8 cellular contexts compared by ENCODE assay signal in the genomic region with DNA sequence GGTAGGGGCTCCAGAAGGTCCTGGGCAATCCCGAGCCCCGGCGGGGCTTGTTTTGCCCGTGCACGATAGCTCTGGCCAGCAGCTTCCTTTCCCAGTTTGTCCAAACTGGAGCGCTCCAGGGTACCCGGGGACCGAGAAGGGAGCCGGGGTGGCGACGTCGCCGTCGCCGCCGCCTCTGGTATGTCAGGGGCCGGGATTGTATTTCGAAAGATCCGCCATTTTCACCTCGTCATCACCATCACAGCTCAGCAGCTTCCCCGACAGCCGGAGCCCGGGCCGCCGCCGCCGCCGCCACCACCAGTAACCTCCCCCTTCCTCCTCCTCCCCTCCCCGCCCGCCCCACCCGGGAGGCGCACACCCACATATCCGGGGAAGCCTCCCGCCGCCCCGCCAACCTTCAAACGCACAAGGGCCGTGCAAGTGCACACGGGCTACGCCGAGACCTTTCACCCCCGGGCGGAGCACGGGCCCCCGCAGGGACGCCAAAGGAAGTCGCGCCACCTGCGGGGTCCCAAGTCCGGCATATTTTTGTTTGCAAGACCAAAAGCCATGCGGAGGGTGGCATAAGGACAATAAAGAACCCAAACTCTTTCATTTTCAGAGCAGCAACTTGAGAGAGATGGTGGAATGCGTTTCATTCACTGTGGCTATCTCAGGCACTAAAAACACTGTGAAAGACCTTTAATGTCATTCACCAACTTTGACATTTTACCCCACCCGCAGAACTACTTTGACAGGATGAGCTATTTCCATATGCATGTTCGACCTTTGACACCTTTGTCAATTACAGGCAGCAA. TPM values are rescaled to one million over a fixed set of nuclear protein-coding genes. Genes with fewer than 3 reads are reported as not detected.
DNase-seq lines count a peak whose midpoint lies in the region; ATAC-seq and TF ChIP-seq lines count a peak whose summit lies in the region.

A gene (minus strand): TSS at position 302 of the 797 bp plus-strand sequence. CDS start 25,979 bp downstream, outside the sequence.

- H3K27ac ChIP-seq in suprapubic skin: peak within 1 kb of the TSS; percentile 94

- TF ChIP-seq POLR2A in suprapubic skin (IDR thresholded peaks at IDR 0.05): no peak

- peak; percentile 56 for DNase-seq in DMS153 treated with DMSO at 0.1 percent for 48 hours (lab: John Stamatoyannopoulos, UW; ENCODE audit: unreplicated experiment)
- peak; percentile 78 for DNase-seq in Jurkat, Clone E6-1 (ENCODE audit: low read depth, low spot score)
- DNase-seq in activated naive CD4-positive, alpha-beta T cell treated with anti-CD3 and anti-CD28 coated beads, Interleukin-2, amount 10 ng/mL, durations not matched to agents 7 days and 5 days: peak; percentile 94
- DNase-seq in germinal center (ENCODE audit: low spot score): peak; percentile 86
- DNase-seq in occipital lobe (lab: John Stamatoyannopoulos, UW): peak; percentile 68
- DNase-seq in suprapubic skin (ENCODE audit: low spot score in 2 of 2): peak; percentile 92 to 94

- H3K9me3 Mint-ChIP-seq in activated naive CD4-positive, alpha-beta T cell treated with anti-CD3 and anti-CD28 coated beads, Interleukin-2, amount 10 ng/mL, durations not matched to agents 7 days and 5 days: no peaks in the 10 kb centered on the region

- no peaks in the 10 kb centered on the region for H3K36me3 ChIP-seq in suprapubic skin

- no peaks in the 10 kb centered on the region for H3K27me3 Mint-ChIP-seq in activated naive CD4-positive, alpha-beta T cell treated with anti-CD3 and anti-CD28 coated beads, Interleukin-2, amount 10 ng/mL, durations not matched to agents 7 days and 5 days

- H3K4me3 Mint-ChIP-seq in activated naive CD4-positive, alpha-beta T cell treated with anti-CD3 and anti-CD28 coated beads, Interleukin-2, amount 10 ng/mL, durations not matched to agents 7 days and 5 days: peak within 1 kb of the TSS; percentile 90

- no peaks in the 10 kb centered on the region for H3K9me3 ChIP-seq in suprapubic skin

- under 1% methylated on average over 34 of the region's 54 CpGs for WGBS in suprapubic skin

- H3K36me3 Mint-ChIP-seq in activated naive CD4-positive, alpha-beta T cell treated with anti-CD3 and anti-CD28 coated beads, Interleukin-2, amount 10 ng/mL, durations not matched to agents 7 days and 5 days: peaks cover 13% of the 10 kb centered on the region

- no peak for TF ChIP-seq CTCF in suprapubic skin (IDR thresholded peaks at IDR 0.05)

- peak; percentile 42 for ATAC-seq in GM21526 (IDR thresholded peaks at IDR 0.05; ENCODE audit: low FRiP score, unreplicated experiment)
- peak; percentile 53 for ATAC-seq in SK-N-SH treated with all-trans-retinoic acid at 6 μM for 48 hours

- TF ChIP-seq EP300 in suprapubic skin (IDR thresholded peaks at IDR 0.05): no peak

- peaks cover 39% of the 10 kb centered on the region for H3K4me1 ChIP-seq in suprapubic skin

- CTCF ChIA-PET in activated naive CD4-positive, alpha-beta T cell treated with anti-CD3 and anti-CD28 coated beads, Interleukin-2, amount 10 ng/mL, durations not matched to agents 7 days and 5 days (lab: Charles Lee): interaction anchor here (0.6 to 2.1 kb wide), 5 partner anchors 24 to 866 kb away, joined by 3 to 4 read pairs (median 4); a partner anchor contains a TSS

- H3K27ac Mint-ChIP-seq in activated naive CD4-positive, alpha-beta T cell treated with anti-CD3 and anti-CD28 coated beads, Interleukin-2, amount 10 ng/mL, durations not matched to agents 7 days and 5 days: peak within 1 kb of the TSS; percentile 93

- peaks cover 56% of the 10 kb centered on the region for H3K4me1 Mint-ChIP-seq in activated naive CD4-positive, alpha-beta T cell treated with anti-CD3 and anti-CD28 coated beads, Interleukin-2, amount 10 ng/mL, durations not matched to agents 7 days and 5 days

- peak within 1 kb of the TSS; percentile 88 for H3K4me3 ChIP-seq in Jurkat, Clone E6-1 (ENCODE audit: low read length)
- peak within 1 kb of the TSS; percentile 90 for H3K4me3 ChIP-seq in suprapubic skin

- no peaks in the 10 kb centered on the region for H3K27me3 ChIP-seq in suprapubic skin

TF ChIP-seq in SK-N-SH treated with all-trans-retinoic acid at 6 μM for 48 hours, 23 proteins besides CTCF, POLR2A, EP300 and RAD21 (continues in another document):
- TF ChIP-seq, protein P1, sequence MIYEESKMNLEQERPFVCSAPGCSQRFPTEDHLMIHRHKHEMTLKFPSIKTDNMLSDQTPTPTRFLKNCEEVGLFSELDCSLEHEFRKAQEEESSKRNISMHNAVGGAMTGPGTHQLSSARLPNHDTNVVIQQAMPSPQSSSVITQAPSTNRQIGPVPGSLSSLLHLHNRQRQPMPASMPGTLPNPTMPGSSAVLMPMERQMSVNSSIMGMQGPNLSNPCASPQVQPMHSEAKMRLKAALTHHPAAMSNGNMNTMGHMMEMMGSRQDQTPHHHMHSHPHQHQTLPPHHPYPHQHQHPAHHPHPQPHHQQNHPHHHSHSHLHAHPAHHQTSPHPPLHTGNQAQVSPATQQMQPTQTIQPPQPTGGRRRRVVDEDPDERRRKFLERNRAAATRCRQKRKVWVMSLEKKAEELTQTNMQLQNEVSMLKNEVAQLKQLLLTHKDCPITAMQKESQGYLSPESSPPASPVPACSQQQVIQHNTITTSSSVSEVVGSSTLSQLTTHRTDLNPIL (CRISPR knock-in tag; IDR thresholded peaks at IDR 0.05; ENCODE audit: low read depth): no peak
- TF ChIP-seq, protein P2, sequence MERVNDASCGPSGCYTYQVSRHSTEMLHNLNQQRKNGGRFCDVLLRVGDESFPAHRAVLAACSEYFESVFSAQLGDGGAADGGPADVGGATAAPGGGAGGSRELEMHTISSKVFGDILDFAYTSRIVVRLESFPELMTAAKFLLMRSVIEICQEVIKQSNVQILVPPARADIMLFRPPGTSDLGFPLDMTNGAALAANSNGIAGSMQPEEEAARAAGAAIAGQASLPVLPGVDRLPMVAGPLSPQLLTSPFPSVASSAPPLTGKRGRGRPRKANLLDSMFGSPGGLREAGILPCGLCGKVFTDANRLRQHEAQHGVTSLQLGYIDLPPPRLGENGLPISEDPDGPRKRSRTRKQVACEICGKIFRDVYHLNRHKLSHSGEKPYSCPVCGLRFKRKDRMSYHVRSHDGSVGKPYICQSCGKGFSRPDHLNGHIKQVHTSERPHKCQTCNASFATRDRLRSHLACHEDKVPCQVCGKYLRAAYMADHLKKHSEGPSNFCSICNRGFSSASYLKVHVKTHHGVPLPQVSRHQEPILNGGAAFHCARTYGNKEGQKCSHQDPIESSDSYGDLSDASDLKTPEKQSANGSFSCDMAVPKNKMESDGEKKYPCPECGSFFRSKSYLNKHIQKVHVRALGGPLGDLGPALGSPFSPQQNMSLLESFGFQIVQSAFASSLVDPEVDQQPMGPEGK (CRISPR knock-in tag; IDR thresholded peaks at IDR 0.05; ENCODE audit: borderline replicate concordance): no peak
- TF ChIP-seq ARNTL (CRISPR knock-in tag; IDR thresholded peaks at IDR 0.05; ENCODE audit: borderline replicate concordance, low read depth): no peak
- no peak for TF ChIP-seq ZC3H10 (CRISPR knock-in tag; IDR thresholded peaks at IDR 0.05)
- TF ChIP-seq ZNF70 (CRISPR knock-in tag; IDR thresholded peaks at IDR 0.05): no peak
- TF ChIP-seq ZNF8 (CRISPR knock-in tag; IDR thresholded peaks at IDR 0.05): no peak
- TF ChIP-seq RARB (CRISPR knock-in tag; IDR thresholded peaks at IDR 0.05): no peak
- no peak for TF ChIP-seq ESRRG (CRISPR knock-in tag; IDR thresholded peaks at IDR 0.05)
- TF ChIP-seq, protein P3, sequence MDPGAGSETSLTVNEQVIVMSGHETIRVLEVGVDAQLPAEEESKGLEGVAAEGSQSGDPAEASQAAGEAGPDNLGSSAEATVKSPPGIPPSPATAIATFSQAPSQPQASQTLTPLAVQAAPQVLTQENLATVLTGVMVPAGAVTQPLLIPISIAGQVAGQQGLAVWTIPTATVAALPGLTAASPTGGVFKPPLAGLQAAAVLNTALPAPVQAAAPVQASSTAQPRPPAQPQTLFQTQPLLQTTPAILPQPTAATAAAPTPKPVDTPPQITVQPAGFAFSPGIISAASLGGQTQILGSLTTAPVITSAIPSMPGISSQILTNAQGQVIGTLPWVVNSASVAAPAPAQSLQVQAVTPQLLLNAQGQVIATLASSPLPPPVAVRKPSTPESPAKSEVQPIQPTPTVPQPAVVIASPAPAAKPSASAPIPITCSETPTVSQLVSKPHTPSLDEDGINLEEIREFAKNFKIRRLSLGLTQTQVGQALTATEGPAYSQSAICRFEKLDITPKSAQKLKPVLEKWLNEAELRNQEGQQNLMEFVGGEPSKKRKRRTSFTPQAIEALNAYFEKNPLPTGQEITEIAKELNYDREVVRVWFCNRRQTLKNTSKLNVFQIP (CRISPR knock-in tag; IDR thresholded peaks at IDR 0.05; ENCODE audit: borderline replicate concordance, low read depth): no peak
- TF ChIP-seq, protein P4, sequence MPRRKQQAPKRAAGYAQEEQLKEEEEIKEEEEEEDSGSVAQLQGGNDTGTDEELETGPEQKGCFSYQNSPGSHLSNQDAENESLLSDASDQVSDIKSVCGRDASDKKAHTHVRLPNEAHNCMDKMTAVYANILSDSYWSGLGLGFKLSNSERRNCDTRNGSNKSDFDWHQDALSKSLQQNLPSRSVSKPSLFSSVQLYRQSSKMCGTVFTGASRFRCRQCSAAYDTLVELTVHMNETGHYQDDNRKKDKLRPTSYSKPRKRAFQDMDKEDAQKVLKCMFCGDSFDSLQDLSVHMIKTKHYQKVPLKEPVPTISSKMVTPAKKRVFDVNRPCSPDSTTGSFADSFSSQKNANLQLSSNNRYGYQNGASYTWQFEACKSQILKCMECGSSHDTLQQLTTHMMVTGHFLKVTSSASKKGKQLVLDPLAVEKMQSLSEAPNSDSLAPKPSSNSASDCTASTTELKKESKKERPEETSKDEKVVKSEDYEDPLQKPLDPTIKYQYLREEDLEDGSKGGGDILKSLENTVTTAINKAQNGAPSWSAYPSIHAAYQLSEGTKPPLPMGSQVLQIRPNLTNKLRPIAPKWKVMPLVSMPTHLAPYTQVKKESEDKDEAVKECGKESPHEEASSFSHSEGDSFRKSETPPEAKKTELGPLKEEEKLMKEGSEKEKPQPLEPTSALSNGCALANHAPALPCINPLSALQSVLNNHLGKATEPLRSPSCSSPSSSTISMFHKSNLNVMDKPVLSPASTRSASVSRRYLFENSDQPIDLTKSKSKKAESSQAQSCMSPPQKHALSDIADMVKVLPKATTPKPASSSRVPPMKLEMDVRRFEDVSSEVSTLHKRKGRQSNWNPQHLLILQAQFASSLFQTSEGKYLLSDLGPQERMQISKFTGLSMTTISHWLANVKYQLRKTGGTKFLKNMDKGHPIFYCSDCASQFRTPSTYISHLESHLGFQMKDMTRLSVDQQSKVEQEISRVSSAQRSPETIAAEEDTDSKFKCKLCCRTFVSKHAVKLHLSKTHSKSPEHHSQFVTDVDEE (CRISPR knock-in tag; IDR thresholded peaks at IDR 0.05): no peak
- no peak for TF ChIP-seq ISL1 (CRISPR knock-in tag; IDR thresholded peaks at IDR 0.05)
- TF ChIP-seq SNAI2 (CRISPR knock-in tag; IDR thresholded peaks at IDR 0.05): no peak
- no peak for TF ChIP-seq OSR1 (CRISPR knock-in tag; IDR thresholded peaks at IDR 0.05)
- no peak for TF ChIP-seq ZFP3 (CRISPR knock-in tag; IDR thresholded peaks at IDR 0.05)
- TF ChIP-seq PPARA (CRISPR knock-in tag; IDR thresholded peaks at IDR 0.05; ENCODE audit: borderline replicate concordance): no peak

RNA-seq across cellular contexts. Expression of the gene that starts here (rescaled TPM):
- polyA plus RNA-seq in Jurkat, Clone E6-1 (2012; ENCODE audit: insufficient read depth, insufficient read length): 16.3 TPM
- total RNA-seq in occipital lobe (29.2 TPM), suprapubic skin (10 to 100 TPM in 3 of 4 donors, 1 to 10 TPM in 1; 8.6 to 17.4 (median 15.3) TPM)

Comparison
In these comparisons a context has a peak if more than half of its experiments do, and no peak if none do; other contexts are left out.
1. Peak in every context shown above with its lines: DNase-seq, ATAC-seq, H3K4me3 ChIP-seq and H3K27ac ChIP-seq.